In genomic region chr17:14803781-14804180, GRCh38 we compare ENCODE assay signal across 27 cellular contexts.
DNase-seq lines count a peak whose midpoint lies in the region; ATAC-seq and TF ChIP-seq lines count a peak whose summit lies in the region.
"Had no signal": no experiment of that assay in that cellular context is flagged by ENCODE, and none has a peak within 500 bp of the region (broad histone marks: within the 10 kb centered on the region; RNA-seq: fewer than 3 reads in every experiment).

No MANE protein-coding gene starts in this region.

- H3K9me3 ChIP-seq in mucosa of descending colon (no peaks in the 10 kb centered on the region), vagina (no peaks in the 10 kb centered on the region), gastrocnemius medialis (no peaks in the 10 kb centered on the region)
- H3K9me3 ChIP-seq: psoas muscle had no signal

- ATAC-seq in left lobe of liver: peak; percentile 49
- ATAC-seq in mucosa of descending colon: no peak
- no peak for ATAC-seq in natural killer cell
- ATAC-seq in gastrocnemius medialis: no peak
- ATAC-seq: naive thymus-derived CD8-positive, alpha-beta T cell; psoas muscle; stimulated activated effector memory CD8-positive, alpha-beta T cell treated with anti-CD3 and anti-CD28 coated beads, Interleukin-12 subunit alpha, Interleukin-12 subunit beta, amount 100 ng/mL, for 72 hours had no signal

- H3K27ac Mint-ChIP-seq in endothelial cell (ENCODE audit: unreplicated experiment) (peak overlapping the region; percentile 85), osteocyte (ENCODE audit: unreplicated experiment) (peak overlapping the region; percentile 1), natural killer cell (no peak overlapping the region)
- H3K27ac Mint-ChIP-seq: activated B cell treated with CpG ODN at 0.5 μM for 24 hours; CD4-positive, alpha-beta memory T cell; immature natural killer cell; naive thymus-derived CD8-positive, alpha-beta T cell; stimulated activated effector memory CD8-positive, alpha-beta T cell treated with anti-CD3 and anti-CD28 coated beads, Interleukin-12 subunit alpha, Interleukin-12 subunit beta, amount 100 ng/mL, for 72 hours had no signal

- no peak overlapping the region for H3K27ac ChIP-seq in vagina
- no peak overlapping the region for H3K27ac ChIP-seq in gastrocnemius medialis
- H3K27ac ChIP-seq: brain microvascular endothelial cell, coronary artery, psoas muscle had no signal

- DNase-seq in GM03348 (ENCODE audit: low spot score) (peak; percentile 29), endothelial cell (ENCODE audit: low spot score) (no peak), left lobe of liver (ENCODE audit: low spot score) (no peak), osteocyte (ENCODE audit: extremely low spot score, unreplicated experiment) (no peak), mucosa of descending colon (no peak), vagina (ENCODE audit: extremely low spot score in 2 of 2) (no peak), natural killer cell (no peak), gastrocnemius medialis (no peak)
- DNase-seq: activated B cell treated with CpG ODN at 0.5 μM for 24 hours; activated CD4-positive, alpha-beta T cell treated with anti-CD3 and anti-CD28 coated beads, Interleukin-2, amount 50 U/mL, for 48 hours; activated gamma-delta T cell treated with Interleukin-2 at 50 U/mL for 16 hours; brain microvascular endothelial cell; CD4-positive, alpha-beta memory T cell; DMS 273 treated with DMSO at 0.1 percent for 48 hours; immature natural killer cell; Kasumi-1; naive thymus-derived CD8-positive, alpha-beta T cell; NCI-H1048; NCI-H2029 treated with DMSO at 0.1 percent for 48 hours; NCI-H226; NCI-H774; psoas muscle; stimulated activated CD4-positive, alpha-beta T cell treated with anti-CD3 and anti-CD28 coated beads, Interleukin-2, amount 100 ng/mL, for 24 hours; T-helper 9 cell had no signal

- H3K4me3 ChIP-seq in mucosa of descending colon (no peak overlapping the region), vagina (no peak overlapping the region), gastrocnemius medialis (no peak overlapping the region)
- H3K4me3 ChIP-seq: coronary artery, lung, psoas muscle had no signal

- H3K4me1 ChIP-seq in mucosa of descending colon (ENCODE audit: low read depth): no peaks in the 10 kb centered on the region
- peaks cover 5% of the 10 kb centered on the region for H3K4me1 ChIP-seq in vagina
- no peaks in the 10 kb centered on the region for H3K4me1 ChIP-seq in gastrocnemius medialis
- H3K4me1 ChIP-seq: psoas muscle had no signal

- in situ Hi-C loops in gastrocnemius medialis (cut with MboI; ENCODE audit: low sequenced_read_pairs in 4 of 4): no loop called here

- no peaks in the 10 kb centered on the region for H3K36me3 ChIP-seq in mucosa of descending colon (ENCODE audit: low read depth)
- no peaks in the 10 kb centered on the region for H3K36me3 ChIP-seq in vagina
- H3K36me3 ChIP-seq in gastrocnemius medialis: no peaks in the 10 kb centered on the region
- H3K36me3 ChIP-seq: brain microvascular endothelial cell had no signal

- no peaks in the 10 kb centered on the region for H3K27me3 ChIP-seq in vagina
- H3K27me3 ChIP-seq in gastrocnemius medialis: no peaks in the 10 kb centered on the region
- H3K27me3 ChIP-seq: brain microvascular endothelial cell had no signal

- intact Hi-C loops in mucosa of descending colon (cut with DNase I, micrococcal nuclease): no loop called here
- intact Hi-C loops in vagina (cut with DNase I): no loop called here
- intact Hi-C loops in natural killer cell (cut with micrococcal nuclease): no loop called here
- intact Hi-C loops in gastrocnemius medialis (cut with DNase I; ENCODE audit: low total_unique reads): no loop called here

- H3K27me3 Mint-ChIP-seq in endothelial cell (ENCODE audit: unreplicated experiment): no peaks in the 10 kb centered on the region
- no peaks in the 10 kb centered on the region for H3K27me3 Mint-ChIP-seq in osteocyte (ENCODE audit: unreplicated experiment)
- H3K27me3 Mint-ChIP-seq in natural killer cell (ENCODE audit: low read depth in 2 of 2): peaks cover 12 to 44% of the 10 kb centered on the region in 2 donors

- H3K9me3 Mint-ChIP-seq in endothelial cell (ENCODE audit: unreplicated experiment) (no peaks in the 10 kb centered on the region), osteocyte (ENCODE audit: unreplicated experiment) (peaks cover 11% of the 10 kb centered on the region), natural killer cell (no peaks in the 10 kb centered on the region)
- H3K9me3 Mint-ChIP-seq: stimulated activated effector memory CD8-positive, alpha-beta T cell treated with anti-CD3 and anti-CD28 coated beads, Interleukin-12 subunit alpha, Interleukin-12 subunit beta, amount 100 ng/mL, for 72 hours had no signal

- no peak for TF ChIP-seq CTCF in endothelial cell (IDR thresholded peaks at IDR 0.05; ENCODE audit: unreplicated experiment)
- no peak for TF ChIP-seq CTCF in osteocyte (IDR thresholded peaks at IDR 0.05)
- no peak for TF ChIP-seq CTCF in mucosa of descending colon (IDR thresholded peaks at IDR 0.05)
- no peak for TF ChIP-seq CTCF in vagina (IDR thresholded peaks at IDR 0.05)
- no peak for TF ChIP-seq CTCF in natural killer cell (IDR thresholded peaks at IDR 0.05)
- TF ChIP-seq CTCF in gastrocnemius medialis (IDR thresholded peaks at IDR 0.05 in 4 of 5, conservative IDR thresholded peaks at IDR 0.05 in 1 of 5): no peak

- no peak for TF ChIP-seq POLR2A in vagina (IDR thresholded peaks at IDR 0.05)
- TF ChIP-seq POLR2A in gastrocnemius medialis (IDR thresholded peaks at IDR 0.05): no peak

- peaks cover 8% of the 10 kb centered on the region for H3K4me1 Mint-ChIP-seq in endothelial cell (ENCODE audit: unreplicated experiment)
- H3K4me1 Mint-ChIP-seq in osteocyte (ENCODE audit: unreplicated experiment): peaks cover 15% of the 10 kb centered on the region
- no peaks in the 10 kb centered on the region for H3K4me1 Mint-ChIP-seq in natural killer cell
- H3K4me1 Mint-ChIP-seq: activated B cell treated with CpG ODN at 0.5 μM for 24 hours; CD4-positive, alpha-beta memory T cell; immature natural killer cell; naive thymus-derived CD8-positive, alpha-beta T cell; stimulated activated effector memory CD8-positive, alpha-beta T cell treated with anti-CD3 and anti-CD28 coated beads, Interleukin-12 subunit alpha, Interleukin-12 subunit beta, amount 100 ng/mL, for 72 hours had no signal

- H3K36me3 Mint-ChIP-seq in endothelial cell (ENCODE audit: low read depth, unreplicated experiment) (no peaks in the 10 kb centered on the region), osteocyte (ENCODE audit: unreplicated experiment) (no peaks in the 10 kb centered on the region), natural killer cell (no peaks in the 10 kb centered on the region)
- H3K36me3 Mint-ChIP-seq: stimulated activated effector memory CD8-positive, alpha-beta T cell treated with anti-CD3 and anti-CD28 coated beads, Interleukin-12 subunit alpha, Interleukin-12 subunit beta, amount 100 ng/mL, for 72 hours had no signal

- no peak overlapping the region for H3K4me3 Mint-ChIP-seq in endothelial cell (ENCODE audit: unreplicated experiment)
- no peak overlapping the region for H3K4me3 Mint-ChIP-seq in osteocyte (ENCODE audit: unreplicated experiment)
- H3K4me3 Mint-ChIP-seq in natural killer cell: no peak overlapping the region
- H3K4me3 Mint-ChIP-seq: activated B cell treated with CpG ODN at 0.5 μM for 24 hours; CD4-positive, alpha-beta memory T cell; immature natural killer cell; naive thymus-derived CD8-positive, alpha-beta T cell; stimulated activated effector memory CD8-positive, alpha-beta T cell treated with anti-CD3 and anti-CD28 coated beads, Interleukin-12 subunit alpha, Interleukin-12 subunit beta, amount 100 ng/mL, for 72 hours had no signal

Comparison
In these comparisons a context has a peak if more than half of its experiments do, and no peak if none do; other contexts are left out.
1. H3K27ac Mint-ChIP-seq: peak in endothelial cell (single experiment) and osteocyte (single experiment); none in natural killer cell (0 of 2).